21 cellular contexts compared by ENCODE assay signal in genomic region chr3:188508454-188508853, GRCh38.
DNase-seq lines count a peak whose midpoint lies in the region; FAIRE-seq and TF ChIP-seq lines count a peak whose summit lies in the region.
"Had no signal": no experiment of that assay in that cellular context is flagged by ENCODE, and none has a peak within 500 bp of the region (broad histone marks: within the 10 kb centered on the region; RNA-seq: fewer than 3 reads in every experiment).

No MANE protein-coding gene starts in this region.

- H3K27ac ChIP-seq in BLaER1 treated with 17β-estradiol and CSF1 and Interleukin-3, amounts not matched to agents 10 nM and 100 nM, result peak overlapping the region; percentile 62 to 93 (median 79); a peak in 20 of 22 replicates
- H3K27ac ChIP-seq in SK-N-MC (peak overlapping the region; percentile 91), endothelial cell of umbilical vein (ENCODE audit: insufficient read depth, low read depth, low read length) (no peak overlapping the region), subcutaneous abdominal adipose tissue (ENCODE audit: low read depth, low read length) (peak overlapping the region; percentile 57), ovary (no peak overlapping the region)
- H3K27ac ChIP-seq: HL-60 had no signal

- no peak overlapping the region for H2AFZ ChIP-seq in endothelial cell of umbilical vein (ENCODE audit: low read depth, low read length)

- POLR2A ChIA-PET in endothelial cell of umbilical vein (lab: Charles Lee), result no interaction called here

- H3K9me3 ChIP-seq in BLaER1 treated with 17β-estradiol and CSF1 and Interleukin-3, amounts not matched to agents 10 nM and 100 nM (replicated peaks in 1 of 11), result peaks cover 12 to 49% (median 33%) of the 10 kb centered on the region in 11 experiments
- 0 out of 2 replicates have a peak, but pooled peaks cover 8% of the 10 kb centered on the region for H3K9me3 ChIP-seq in SK-N-MC (ENCODE audit: low read depth, low read length)
- H3K9me3 ChIP-seq in endothelial cell of umbilical vein (replicated peaks; ENCODE audit: control insufficient read depth, insufficient read depth, low read length), result no peaks in the 10 kb centered on the region
- H3K9me3 ChIP-seq in subcutaneous abdominal adipose tissue (ENCODE audit: control insufficient read depth in 5 of 5, low read length in 5 of 5), result peaks cover 5 to 9% (median 8%) of the 10 kb centered on the region in 5 donors
- H3K9me3 ChIP-seq in ovary, result no peaks in the 10 kb centered on the region

- H3K4me1 ChIP-seq in BLaER1 treated with 17β-estradiol and CSF1 and Interleukin-3, amounts not matched to agents 10 nM and 100 nM, result peaks cover 23 to 75% (median 56%) of the 10 kb centered on the region in 10 experiments
- H3K4me1 ChIP-seq in endothelial cell of umbilical vein (ENCODE audit: control insufficient read depth, extremely low read depth, insufficient read depth, low read length), result peaks cover 25% of the 10 kb centered on the region
- peaks cover 0 to 18% (median 11%) of the 10 kb centered on the region in 5 donors for H3K4me1 ChIP-seq in subcutaneous abdominal adipose tissue (ENCODE audit: control insufficient read depth in 5 of 5, insufficient read depth in 5 of 5, low read length in 5 of 5)
- H3K4me1 ChIP-seq in ovary (ENCODE audit: insufficient read depth), result peaks cover 2% of the 10 kb centered on the region

- no peak for FAIRE-seq in endothelial cell of umbilical vein (lab: Jason Lieb, UNC)
- FAIRE-seq: A204.1, G401.6, GM12891, GM19239, K562 had no signal

- H3K79me2 ChIP-seq in endothelial cell of umbilical vein (ENCODE audit: control insufficient read depth, insufficient read depth, low read length), result no peaks in the 10 kb centered on the region

- peak overlapping the region; percentile 66 to 89 (median 80) for H3K4me2 ChIP-seq in BLaER1 treated with 17β-estradiol and CSF1 and Interleukin-3, amounts not matched to agents 10 nM and 100 nM
- peak overlapping the region; percentile 14 for H3K4me2 ChIP-seq in endothelial cell of umbilical vein (ENCODE audit: insufficient read depth, low read length)

- DNase-seq in SK-N-MC (ENCODE audit: low read depth, low spot score) (no peak), endothelial cell of umbilical vein (ENCODE audit: low read depth, low spot score) (no peak), NCI-H510A (lab: John Stamatoyannopoulos, UW) (no peak), ovary (no peak), nucleus accumbens (lab: John Stamatoyannopoulos, UW) (no peak)
- DNase-seq in stimulated activated CD4-positive, alpha-beta T cell treated with anti-CD3 and anti-CD28 coated beads, Interleukin-4, amount 100 ng/mL, for 24 hours, result no peak
- DNase-seq: AML-193; Calu3; CD8-positive, alpha-beta T cell; DMS 273 treated with DMSO at 0.1 percent for 48 hours; GOT3; H7; HFFc6 had no signal

- H3K9ac ChIP-seq in BLaER1 treated with 17β-estradiol and CSF1 and Interleukin-3, amounts not matched to agents 10 nM and 100 nM, result peak overlapping the region in 4 of 11 experiments; percentile 71 to 80 (median 80); a peak in 9 of 22 replicates
- H3K9ac ChIP-seq in SK-N-MC (ENCODE audit: insufficient read length) (peak overlapping the region; percentile 24), endothelial cell of umbilical vein (replicated peaks; ENCODE audit: extremely low read depth, insufficient read depth, low read length) (no peak overlapping the region), subcutaneous abdominal adipose tissue (ENCODE audit: low read length in 5 of 5) (no peak overlapping the region)

- 96 to 97% (median 96%) methylated on average over 6 of the region's 6 CpGs for WGBS in ovary, 3 donors

- dilution Hi-C loops in endothelial cell of umbilical vein (cut with MboI; ENCODE audit: extremely low pct_ligation_motif_present, low sequenced_read_pairs), result no loop called here

- no peaks in the 10 kb centered on the region for H3K27me3 ChIP-seq in BLaER1 treated with 17β-estradiol and CSF1 and Interleukin-3, amounts not matched to agents 10 nM and 100 nM
- H3K27me3 ChIP-seq in endothelial cell of umbilical vein (ENCODE audit: control insufficient read depth in 2 of 2, insufficient read depth in 2 of 2, low read length in 2 of 2) (no peaks in the 10 kb centered on the region), subcutaneous abdominal adipose tissue (ENCODE audit: control insufficient read depth in 5 of 5, insufficient read depth in 4 of 5, low read length in 5 of 5) (no peaks in the 10 kb centered on the region), ovary (no peaks in the 10 kb centered on the region)

- CTCF ChIA-PET in endothelial cell of umbilical vein (lab: Charles Lee), result no interaction called here

- TF ChIP-seq CTCF in endothelial cell of umbilical vein (IDR thresholded peaks at IDR 0.05; ENCODE audit: extremely low read depth in 1 of 2, insufficient read depth in 1 of 2, low read depth in 1 of 2, low read length in 2 of 2) (no peak), ovary (IDR thresholded peaks at IDR 0.05) (no peak)

- no peak for TF ChIP-seq EP300 in ovary (IDR thresholded peaks at IDR 0.05)

- H4K20me1 ChIP-seq in BLaER1 treated with 17β-estradiol and CSF1 and Interleukin-3, amounts not matched to agents 10 nM and 100 nM, result no peaks in the 10 kb centered on the region
- H4K20me1 ChIP-seq in endothelial cell of umbilical vein (replicated peaks; ENCODE audit: control insufficient read depth, extremely low read depth, insufficient read depth, low read length), result no peaks in the 10 kb centered on the region

- no peaks in the 10 kb centered on the region for H3K9me1 ChIP-seq in endothelial cell of umbilical vein (replicated peaks; ENCODE audit: control insufficient read depth, extremely low read depth, insufficient read depth, low read length)

- BruUV-seq in endothelial cell of umbilical vein (replicated peaks; lab: Mats Ljungman, UMichigan), result no TSS peak

- no peak overlapping the region for H3K4me3 ChIP-seq in BLaER1 treated with 17β-estradiol and CSF1 and Interleukin-3, amounts not matched to agents 10 nM and 100 nM
- H3K4me3 ChIP-seq in SK-N-MC (peak overlapping the region; percentile 62), endothelial cell of umbilical vein (replicated peaks in 1 of 3; ENCODE audit: insufficient read depth in 1 of 3, low read depth in 1 of 3, low read length in 3 of 3) (no peak overlapping the region), subcutaneous abdominal adipose tissue (ENCODE audit: low read depth in 1 of 5, low read length in 5 of 5) (no peak overlapping the region), ovary (no peak overlapping the region)
- H3K4me3 ChIP-seq: K562 had no signal

- H3K36me3 ChIP-seq in BLaER1 treated with 17β-estradiol and CSF1 and Interleukin-3, amounts not matched to agents 10 nM and 100 nM, result peaks cover 5 to 27% (median 15%) of the 10 kb centered on the region in 11 experiments; a peak in 13 of 22 replicates
- H3K36me3 ChIP-seq in SK-N-MC (ENCODE audit: insufficient read depth, low read length) (no peaks in the 10 kb centered on the region), endothelial cell of umbilical vein (ENCODE audit: control insufficient read depth in 2 of 2, extremely low read depth in 1 of 2, insufficient read depth in 2 of 2, low read length in 2 of 2) (no peaks in the 10 kb centered on the region), subcutaneous abdominal adipose tissue (ENCODE audit: control insufficient read depth in 5 of 5, insufficient read depth in 5 of 5, low read length in 5 of 5) (no peaks in the 10 kb centered on the region), ovary (no peaks in the 10 kb centered on the region)

- TF ChIP-seq POLR2A in endothelial cell of umbilical vein (IDR thresholded peaks at IDR 0.05; ENCODE audit: low read depth, low read length) (no peak), ovary (IDR thresholded peaks at IDR 0.05) (no peak)

- intact Hi-C loops in endothelial cell of umbilical vein (cut with micrococcal nuclease) (loop anchor here (5.0 kb wide), 4 partner anchors 56 to 444 kb away; partner anchors contain the start of gene LPP), ovary (cut with DNase I) (no loop called here)

TF ChIP-seq in endothelial cell of umbilical vein, 7 proteins besides CTCF, POLR2A, EP300 and RAD21:
- TF ChIP-seq MAX (IDR thresholded peaks at IDR 0.05; ENCODE audit: insufficient read depth, insufficient read length), result no peak
- no peak for TF ChIP-seq MYC (IDR thresholded peaks at IDR 0.05; ENCODE audit: low read depth, low read length)
- TF ChIP-seq POLR2AphosphoS5 (IDR thresholded peaks at IDR 0.05; ENCODE audit: insufficient read depth, low read depth, low read length), result no peak
- no peak for TF ChIP-seq EZH2 (IDR thresholded peaks at IDR 0.05; ENCODE audit: borderline replicate concordance, low read depth, low read length, severe bottlenecking)
- no peak for TF ChIP-seq FOS (IDR thresholded peaks at IDR 0.05; ENCODE audit: borderline replicate concordance, insufficient read depth, low read length)
- no peak for TF ChIP-seq GATA2 (IDR thresholded peaks at IDR 0.05; ENCODE audit: insufficient read depth, insufficient read length, low read depth, low read length)
- no peak for TF ChIP-seq JUN (IDR thresholded peaks at IDR 0.05; ENCODE audit: borderline replicate concordance, insufficient read depth, insufficient read length, low read depth)

Comparison
In these comparisons a context has a peak if more than half of its experiments do, and no peak if none do; other contexts are left out.
1. H3K27ac ChIP-seq: peak in BLaER1 treated with 17β-estradiol and CSF1 and Interleukin-3, amounts not matched to agents 10 nM and 100 nM (11 of 11), SK-N-MC (single experiment) and subcutaneous abdominal adipose tissue (single experiment); none in endothelial cell of umbilical vein (single experiment) and ovary (0 of 2).